Comparison of ENCODE assay signal across 25 cellular contexts in the genomic region with DNA sequence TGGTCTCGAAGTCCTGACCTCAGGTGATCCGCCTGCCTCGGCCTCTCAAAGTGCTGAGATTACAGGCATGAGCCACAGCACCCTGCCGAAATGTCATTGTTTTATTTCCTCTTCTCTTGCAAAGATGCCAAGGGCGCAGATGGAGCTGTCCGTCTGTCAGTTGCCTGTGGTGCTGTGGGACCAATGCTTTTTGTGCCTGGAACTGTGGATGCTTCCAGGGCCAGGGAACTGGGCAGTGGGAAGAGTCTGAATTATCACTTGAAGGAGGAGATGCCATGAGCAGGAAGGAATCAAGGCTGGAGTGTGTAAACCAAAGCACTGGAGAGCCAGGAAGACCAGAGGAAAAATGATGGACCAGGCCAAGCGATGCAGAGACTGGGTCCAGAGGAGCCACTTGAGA.
"Had no signal": no experiment of that assay in that cellular context is flagged by ENCODE, and none has a peak within 500 bp of the region (broad histone marks: within the 10 kb centered on the region; RNA-seq: fewer than 3 reads in every experiment).

No MANE protein-coding gene starts in this region.

- H3K4me1 ChIP-seq: heart left ventricle, left lung, lower lobe of right lung, right atrium auricular region, right lobe of liver, tibial artery, upper lobe of right lung had no signal

- H3K27ac Mint-ChIP-seq: immature natural killer cell; naive B cell; natural killer cell; nephron progenitor cell; progenitor cell of endocrine pancreas; stimulated activated naive B cell treated with anti-CD40 and anti-IgM and Interleukin-4, amounts not matched to agents 10 μg/mL and 1 μg/mL and 100 μg/mL, for 72 hours; stimulated activated naive CD8-positive, alpha-beta T cell treated with anti-CD3 and anti-CD28 coated beads, Interleukin-15, Interleukin-2, amounts not matched to agents 100 ng/mL and 50 ng/mL, for 24 hours had no signal

- H3K4me3 ChIP-seq: heart left ventricle, left lung, lower lobe of right lung, ovary, right atrium auricular region, right lobe of liver, smooth muscle cell, thoracic aorta, tibial artery, upper lobe of right lung had no signal

- ATAC-seq: heart left ventricle; left colon; left lung; lower lobe of right lung; natural killer cell; right lobe of liver; stimulated activated naive B cell treated with anti-CD40 and anti-IgM and Interleukin-4, amounts not matched to agents 10 μg/mL and 1 μg/mL and 100 μg/mL, for 72 hours; upper lobe of right lung had no signal

- H3K36me3 Mint-ChIP-seq: immature natural killer cell; naive B cell; natural killer cell; stimulated activated naive B cell treated with anti-CD40 and anti-IgM and Interleukin-4, amounts not matched to agents 10 μg/mL and 1 μg/mL and 100 μg/mL, for 72 hours had no signal

- H3K36me3 ChIP-seq: heart left ventricle, left lung, lower lobe of right lung, ovary, right atrium auricular region, right lobe of liver, thoracic aorta, tibial artery, upper lobe of right lung had no signal

- H3K27ac ChIP-seq: heart left ventricle, left lung, lower lobe of right lung, ovary, right atrium auricular region, right lobe of liver, thoracic aorta, tibial artery, upper lobe of right lung had no signal

- H3K27me3 ChIP-seq: heart left ventricle, left lung, ovary, right atrium auricular region, right lobe of liver, tibial artery, upper lobe of right lung had no signal

- DNase-seq: heart left ventricle; hypothalamus; immature natural killer cell; kidney; left colon; left lung; lower lobe of right lung; mammary epithelial cell; mesenchymal stem cell; naive B cell; natural killer cell; nephron progenitor cell; ovary; right lobe of liver; stimulated activated CD4-positive, alpha-beta T cell treated with anti-CD3 and anti-CD28 coated beads, Interleukin-1b, Interleukin-23, amount 100 ng/mL, for 48 hours; stimulated activated CD4-positive, alpha-beta T cell treated with anti-CD3 and anti-CD28 coated beads, Interleukin-2, amount 100 ng/mL, for 48 hours; stimulated activated naive B cell treated with anti-CD40 and anti-IgM and Interleukin-4, amounts not matched to agents 10 μg/mL and 1 μg/mL and 100 μg/mL, for 72 hours; tibial artery; trophoblast cell; upper lobe of right lung had no signal

- H3K4me1 Mint-ChIP-seq: immature natural killer cell; naive B cell; natural killer cell; nephron progenitor cell; stimulated activated naive B cell treated with anti-CD40 and anti-IgM and Interleukin-4, amounts not matched to agents 10 μg/mL and 1 μg/mL and 100 μg/mL, for 72 hours had no signal

- H3K9me3 ChIP-seq: ovary, right lobe of liver, upper lobe of right lung had no signal

- H3K4me3 Mint-ChIP-seq: immature natural killer cell; natural killer cell; nephron progenitor cell; stimulated activated naive B cell treated with anti-CD40 and anti-IgM and Interleukin-4, amounts not matched to agents 10 μg/mL and 1 μg/mL and 100 μg/mL, for 72 hours; stimulated activated naive CD8-positive, alpha-beta T cell treated with anti-CD3 and anti-CD28 coated beads, Interleukin-15, Interleukin-2, amounts not matched to agents 100 ng/mL and 50 ng/mL, for 24 hours had no signal

- H3K27me3 Mint-ChIP-seq: naive B cell; stimulated activated naive B cell treated with anti-CD40 and anti-IgM and Interleukin-4, amounts not matched to agents 10 μg/mL and 1 μg/mL and 100 μg/mL, for 72 hours; stimulated activated naive CD8-positive, alpha-beta T cell treated with anti-CD3 and anti-CD28 coated beads, Interleukin-15, Interleukin-2, amounts not matched to agents 100 ng/mL and 50 ng/mL, for 24 hours had no signal
